ENCODE assay signal across 2 cellular contexts in the genomic region with DNA sequence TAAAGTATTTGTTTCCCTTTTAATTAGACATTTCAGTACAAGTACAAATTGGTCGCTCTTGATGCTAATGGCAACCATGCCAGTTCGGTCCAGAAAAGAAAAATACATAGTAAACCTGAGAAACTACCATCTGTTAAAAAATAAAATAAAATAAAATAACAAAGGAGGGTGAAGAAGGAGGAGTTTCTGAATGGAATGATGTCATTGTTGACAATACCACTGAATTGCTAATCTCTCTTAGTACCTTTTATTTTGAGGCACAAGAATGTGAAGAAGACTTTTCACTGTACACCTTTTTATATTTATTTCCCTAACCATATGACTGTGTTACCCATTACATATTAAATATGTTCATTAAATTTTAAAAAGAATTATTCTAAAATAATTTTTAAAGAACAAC.
TF ChIP-seq lines count a peak whose summit lies in the region.

No MANE protein-coding gene starts in this region.

TF ChIP-seq in HEK293, 187 proteins besides CTCF, POLR2A, EP300 and RAD21:
- TF ChIP-seq, protein P1, sequence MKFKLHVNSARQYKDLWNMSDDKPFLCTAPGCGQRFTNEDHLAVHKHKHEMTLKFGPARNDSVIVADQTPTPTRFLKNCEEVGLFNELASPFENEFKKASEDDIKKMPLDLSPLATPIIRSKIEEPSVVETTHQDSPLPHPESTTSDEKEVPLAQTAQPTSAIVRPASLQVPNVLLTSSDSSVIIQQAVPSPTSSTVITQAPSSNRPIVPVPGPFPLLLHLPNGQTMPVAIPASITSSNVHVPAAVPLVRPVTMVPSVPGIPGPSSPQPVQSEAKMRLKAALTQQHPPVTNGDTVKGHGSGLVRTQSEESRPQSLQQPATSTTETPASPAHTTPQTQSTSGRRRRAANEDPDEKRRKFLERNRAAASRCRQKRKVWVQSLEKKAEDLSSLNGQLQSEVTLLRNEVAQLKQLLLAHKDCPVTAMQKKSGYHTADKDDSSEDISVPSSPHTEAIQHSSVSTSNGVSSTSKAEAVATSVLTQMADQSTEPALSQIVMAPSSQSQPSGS (tag by site-specific recombination; IDR thresholded peaks at IDR 0.05; ENCODE audit: low read depth), result peak; percentile 57; the same call in 1 of the 2 replicates
- TF ChIP-seq GLIS2 (tag by site-specific recombination; IDR thresholded peaks at IDR 0.05), result no peak

TF ChIP-seq in GM12878, 131 proteins besides CTCF, POLR2A, EP300 and RAD21:
- 0 out of 2 replicates have a peak, but pooled peaks have one; percentile 37 for TF ChIP-seq ATF7 (IDR thresholded peaks at IDR 0.05; ENCODE audit: low read depth)
- TF ChIP-seq, protein P2, sequence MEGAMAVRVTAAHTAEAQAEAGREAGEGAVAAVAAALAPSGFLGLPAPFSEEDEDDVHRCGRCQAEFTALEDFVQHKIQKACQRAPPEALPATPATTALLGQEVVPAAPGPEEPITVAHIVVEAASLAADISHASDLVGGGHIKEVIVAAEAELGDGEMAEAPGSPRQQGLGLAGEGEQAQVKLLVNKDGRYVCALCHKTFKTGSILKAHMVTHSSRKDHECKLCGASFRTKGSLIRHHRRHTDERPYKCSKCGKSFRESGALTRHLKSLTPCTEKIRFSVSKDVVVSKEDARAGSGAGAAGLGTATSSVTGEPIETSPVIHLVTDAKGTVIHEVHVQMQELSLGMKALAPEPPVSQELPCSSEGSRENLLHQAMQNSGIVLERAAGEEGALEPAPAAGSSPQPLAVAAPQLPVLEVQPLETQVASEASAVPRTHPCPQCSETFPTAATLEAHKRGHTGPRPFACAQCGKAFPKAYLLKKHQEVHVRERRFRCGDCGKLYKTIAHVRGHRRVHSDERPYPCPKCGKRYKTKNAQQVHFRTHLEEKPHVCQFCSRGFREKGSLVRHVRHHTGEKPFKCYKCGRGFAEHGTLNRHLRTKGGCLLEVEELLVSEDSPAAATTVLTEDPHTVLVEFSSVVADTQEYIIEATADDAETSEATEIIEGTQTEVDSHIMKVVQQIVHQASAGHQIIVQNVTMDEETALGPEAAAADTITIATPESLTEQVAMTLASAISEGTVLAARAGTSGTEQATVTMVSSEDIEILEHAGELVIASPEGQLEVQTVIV (IDR thresholded peaks at IDR 0.05; ENCODE audit: borderline replicate concordance, partially characterized antibody), result no peak
- TF ChIP-seq BCL11A (IDR thresholded peaks at IDR 0.05; ENCODE audit: low read depth, low read length), result no peak
- no peak for TF ChIP-seq SIN3A (IDR thresholded peaks at IDR 0.05; ENCODE audit: low read depth, low read length)
- TF ChIP-seq ZNF207 (IDR thresholded peaks at IDR 0.05; ENCODE audit: borderline replicate concordance), result no peak
- no peak for TF ChIP-seq CBX3 (IDR thresholded peaks at IDR 0.05; ENCODE audit: borderline replicate concordance, low read depth)
